1 cellular context compared by ENCODE assay signal in genomic region chr6:30724906-30725667, GRCh38.
TF ChIP-seq lines count a peak whose summit lies in the region.

No MANE protein-coding gene starts in this region.

TF ChIP-seq in SK-N-SH, 30 proteins besides CTCF, POLR2A, EP300 and RAD21:
- TF ChIP-seq IRF3 (IDR thresholded peaks at IDR 0.05; ENCODE audit: low read depth, low read length) (no peak), CHD2 (IDR thresholded peaks at IDR 0.05; ENCODE audit: low read length, partially characterized antibody) (no peak), USF1 (IDR thresholded peaks at IDR 0.05; ENCODE audit: borderline replicate concordance, low read depth) (no peak), GATA2 (CRISPR knock-in tag; IDR thresholded peaks at IDR 0.05) (no peak), RCOR1 (IDR thresholded peaks at IDR 0.05; ENCODE audit: low read length) (no peak), FOXM1 (IDR thresholded peaks at IDR 0.05; ENCODE audit: low read depth) (no peak), MAX (IDR thresholded peaks at IDR 0.05; ENCODE audit: low read depth) (no peak), MXI1 (IDR thresholded peaks at IDR 0.05; ENCODE audit: low read depth, low read length) (no peak), FOXJ3 (CRISPR knock-in tag; IDR thresholded peaks at IDR 0.05) (no peak), YY1 (IDR thresholded peaks at IDR 0.05; ENCODE audit: low read depth) (no peak), POLR2AphosphoS5 (IDR thresholded peaks at IDR 0.05; ENCODE audit: low read depth, low read length) (peak; percentile 60; the same call in 1 of the 2 replicates), NRF1 (IDR thresholded peaks at IDR 0.05; ENCODE audit: low read depth, low read length) (no peak), RFX5 (IDR thresholded peaks at IDR 0.05; ENCODE audit: low read length) (no peak), ZBTB33 (IDR thresholded peaks at IDR 0.05; ENCODE audit: borderline replicate concordance, low read depth) (0 out of 2 replicates have a peak, but pooled peaks have one; percentile 47), REST (IDR thresholded peaks at IDR 0.05; ENCODE audit: low read depth, low read length) (no peak), GABPA (IDR thresholded peaks at IDR 0.05; ENCODE audit: low read depth) (no peak), MEF2A (IDR thresholded peaks at IDR 0.05; ENCODE audit: borderline replicate concordance, low read depth) (no peak)
